ENCODE assay signal across 9 cellular contexts in the genomic region with DNA sequence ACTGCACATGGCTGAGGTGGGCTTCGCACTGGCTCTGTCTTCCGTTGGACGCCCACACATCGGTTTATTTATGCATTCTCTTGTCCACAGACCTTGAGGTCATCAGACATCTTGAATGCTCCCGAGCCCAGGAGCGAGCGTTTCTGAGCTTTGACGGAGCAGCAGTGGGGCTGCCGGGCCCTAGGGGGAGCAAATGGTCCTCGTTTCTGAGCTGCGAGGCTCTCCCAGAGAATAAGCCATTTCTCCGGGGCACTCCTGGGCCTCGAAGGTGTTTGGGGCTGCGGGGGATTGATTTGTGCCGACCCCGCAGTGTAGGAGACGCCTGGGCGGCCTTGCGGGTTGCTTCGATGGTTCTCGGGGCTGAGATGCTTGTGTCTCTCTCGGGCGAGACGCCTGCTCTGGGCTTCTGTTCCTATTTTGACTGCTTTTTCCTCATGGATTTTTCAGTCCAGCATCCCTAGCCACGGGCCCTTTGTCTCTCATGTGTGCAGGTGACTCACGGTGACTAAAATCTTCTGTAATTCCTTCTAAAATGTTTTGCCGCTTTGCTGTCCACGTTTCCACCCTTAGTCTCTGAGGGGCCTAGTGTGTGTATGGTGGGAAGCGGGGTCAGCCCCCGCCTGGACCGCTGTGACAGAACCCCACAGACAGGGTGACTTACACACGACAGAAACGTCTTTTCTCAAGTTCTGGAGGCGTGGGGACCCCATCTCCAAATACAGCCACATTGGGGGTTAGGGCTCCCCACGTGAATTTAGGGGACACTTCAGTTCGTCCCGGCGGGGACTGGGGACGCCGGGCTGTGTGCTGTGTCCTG.
DNase-seq lines count a peak whose midpoint lies in the region; ATAC-seq, FAIRE-seq and TF ChIP-seq lines count a peak whose summit lies in the region.
"Had no signal": no experiment of that assay in that cellular context is flagged by ENCODE, and none has a peak within 500 bp of the region (broad histone marks: within the 10 kb centered on the region; RNA-seq: fewer than 3 reads in every experiment).

No MANE protein-coding gene starts in this region.

- no peak for ATAC-seq in stimulated activated naive CD8-positive, alpha-beta T cell treated with anti-CD3 and anti-CD28 coated beads, Interleukin-15, Interleukin-2, amounts not matched to agents 100 U/mL and 50 U/mL, for 24 hours
- ATAC-seq in HG03175 (IDR thresholded peaks at IDR 0.05; ENCODE audit: unreplicated experiment): no peak

- H3K4me3 ChIP-seq in OCI-LY3 (ENCODE audit: low read length) (peak overlapping the region; percentile 83), bronchial epithelial cell (ENCODE audit: low read depth, low read length) (peak overlapping the region; percentile 35), kidney (ENCODE audit: low read length in 2 of 2) (peak overlapping the region; percentile 39 to 61)

- no peaks in the 10 kb centered on the region for H3K79me2 ChIP-seq in OCI-LY3 (ENCODE audit: low read length)

- H3K4me1 ChIP-seq in OCI-LY3 (ENCODE audit: low read length): peaks cover 12% of the 10 kb centered on the region
- H3K4me1 ChIP-seq in kidney (ENCODE audit: control insufficient read depth in 1 of 2, insufficient read depth in 1 of 2, low read depth in 1 of 2, low read length in 2 of 2): peaks cover 0 to 17% of the 10 kb centered on the region in 2 donors

- H4K20me1 ChIP-seq in OCI-LY3 (ENCODE audit: insufficient read depth, low read length): no peaks in the 10 kb centered on the region

- H3K27me3 ChIP-seq in OCI-LY3 (ENCODE audit: low read depth, low read length): peaks cover 2% of the 10 kb centered on the region; the same call in 1 of the 2 replicates
- peaks cover 2% of the 10 kb centered on the region for H3K27me3 ChIP-seq in bronchial epithelial cell (ENCODE audit: control insufficient read depth, insufficient read depth, low read length)

- no peaks in the 10 kb centered on the region for H3K36me3 ChIP-seq in OCI-LY3 (replicated peaks; ENCODE audit: low read depth, low read length)
- H3K36me3 ChIP-seq in bronchial epithelial cell (ENCODE audit: control insufficient read depth, insufficient read depth, low read length): peaks cover 1% of the 10 kb centered on the region
- no peaks in the 10 kb centered on the region for H3K36me3 ChIP-seq in kidney (ENCODE audit: control insufficient read depth in 1 of 2, insufficient read depth in 2 of 2, low read length in 2 of 2)

- DNase-seq in NCI-H1417 (lab: John Stamatoyannopoulos, UW) (peak in 2 of 3 experiments; percentile 37 to 60), NCI-H1417 treated with DMSO at 0.1 percent for 48 hours (lab: John Stamatoyannopoulos, UW) (no peak), bronchial epithelial cell (ENCODE audit: low read depth) (peak; percentile 75), kidney (peak; percentile 80), NCI-H524 treated with DMSO at 0.1 percent for 48 hours (lab: John Stamatoyannopoulos, UW) (no peak)
- peak; percentile 43 for DNase-seq in stimulated activated naive CD8-positive, alpha-beta T cell treated with anti-CD3 and anti-CD28 coated beads, Interleukin-15, Interleukin-2, amounts not matched to agents 100 U/mL and 50 U/mL, for 24 hours

- H3K27ac ChIP-seq in OCI-LY3 (ENCODE audit: low read length) (no peak overlapping the region), kidney (ENCODE audit: low read depth in 2 of 2, low read length in 2 of 2) (peak overlapping the region; percentile 78 to 89)
- H3K27ac ChIP-seq: C4-2B had no signal

- peak overlapping the region; percentile 44 for H3K9ac ChIP-seq in OCI-LY3 (ENCODE audit: low read length)
- H3K9ac ChIP-seq in kidney (ENCODE audit: low read length in 2 of 2): peak overlapping the region; percentile 33 to 80

- H3K9me3 ChIP-seq in OCI-LY3 (ENCODE audit: insufficient read depth, low read length) (no peaks in the 10 kb centered on the region), kidney (ENCODE audit: control insufficient read depth in 1 of 2, low read length in 2 of 2) (no peaks in the 10 kb centered on the region)

- TF ChIP-seq CTCF in OCI-LY3 (IDR thresholded peaks at IDR 0.05; ENCODE audit: low read depth, low read length) (no peak), bronchial epithelial cell (IDR thresholded peaks at IDR 0.05; ENCODE audit: insufficient read depth, low read length, severe bottlenecking) (no peak), kidney (IDR thresholded peaks at IDR 0.05; ENCODE audit: borderline replicate concordance, extremely low read depth, insufficient read depth) (peak; percentile 14)

- FAIRE-seq in bronchial epithelial cell (lab: Jason Lieb, UNC) (no peak), kidney (lab: Jason Lieb, UNC) (no peak)

- H2AFZ ChIP-seq in OCI-LY3 (ENCODE audit: low read depth, low read length): peak overlapping the region; percentile 63; the same call in 1 of the 2 replicates

- intact Hi-C loops in kidney (cut with DNase I): no loop called here

- H3K4me2 ChIP-seq in OCI-LY3 (ENCODE audit: low read length): peak overlapping the region; percentile 93

Comparison
In these comparisons a context has a peak if more than half of its experiments do, and no peak if none do; other contexts are left out.
1. DNase-seq: peak in NCI-H1417 (2 of 3), bronchial epithelial cell (single experiment), kidney (single experiment) and stimulated activated naive CD8-positive, alpha-beta T cell treated with anti-CD3 and anti-CD28 coated beads, Interleukin-15, Interleukin-2, amounts not matched to agents 100 U/mL and 50 U/mL, for 24 hours (single experiment); none in NCI-H1417 treated with DMSO at 0.1 percent for 48 hours (single experiment) and NCI-H524 treated with DMSO at 0.1 percent for 48 hours (single experiment).
2. Peak in every context shown above with its lines, with median percentiles within 50 percentile points of each other: H3K4me3 ChIP-seq.